ENCODE assay signal across 8 cellular contexts in the genomic region with DNA sequence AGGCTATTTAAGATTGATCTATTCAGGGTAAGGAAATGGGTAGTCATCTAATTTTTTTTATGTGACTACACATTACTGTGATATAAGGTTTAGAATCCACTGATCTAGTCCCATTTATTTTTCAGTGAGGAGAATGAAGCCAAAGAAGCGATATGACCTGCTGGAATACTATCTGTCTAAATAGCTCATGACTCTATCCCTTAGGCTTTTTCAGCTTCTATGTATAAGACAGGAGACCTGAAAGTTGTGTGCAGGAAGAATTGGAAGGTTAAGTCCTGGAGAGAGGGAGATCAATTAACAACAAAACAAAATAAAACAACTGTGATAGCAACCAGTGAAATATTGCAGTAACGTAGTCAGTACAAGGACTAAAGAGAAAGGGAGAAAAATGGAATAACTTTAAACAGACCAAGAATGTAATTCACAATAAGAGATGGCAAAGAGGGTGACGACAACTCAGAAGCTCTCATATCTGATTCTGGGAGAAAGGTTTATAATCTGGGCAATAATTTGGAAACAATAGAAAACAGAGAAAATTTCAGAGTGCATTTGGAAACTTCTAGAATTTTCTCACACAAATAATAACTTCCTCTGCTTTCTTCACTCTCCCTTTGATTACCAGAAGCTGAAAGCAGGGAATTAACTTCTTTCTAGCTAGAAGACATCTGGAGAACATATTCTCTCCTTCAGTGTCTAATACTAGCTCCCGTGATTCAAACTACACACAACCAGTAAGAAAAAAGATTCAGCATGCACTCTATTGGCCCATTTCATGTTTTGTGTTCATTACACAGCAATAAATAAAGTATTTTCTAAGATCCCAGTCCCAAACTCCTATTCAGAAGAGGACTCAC. TPM values are rescaled to one million over a fixed set of nuclear protein-coding genes. Genes with fewer than 3 reads are reported as not detected.
DNase-seq lines count a peak whose midpoint lies in the region; ATAC-seq lines count a peak whose summit lies in the region.

No MANE protein-coding gene starts in this region.

- H3K9me3 ChIP-seq in effector memory CD4-positive, alpha-beta T cell (ENCODE audit: control insufficient read depth, low read length): no peaks in the 10 kb centered on the region
- no peaks in the 10 kb centered on the region for H3K9me3 ChIP-seq in skeletal muscle tissue (ENCODE audit: control insufficient read depth in 3 of 3, low read length in 3 of 3)

- no peaks in the 10 kb centered on the region for H3K36me3 ChIP-seq in effector memory CD4-positive, alpha-beta T cell (ENCODE audit: control insufficient read depth, insufficient read depth, low read length)
- H3K36me3 ChIP-seq in skeletal muscle tissue (ENCODE audit: control insufficient read depth in 3 of 3, insufficient read depth in 3 of 3, low read length in 3 of 3): no peaks in the 10 kb centered on the region

- peaks cover 8% of the 10 kb centered on the region for H3K4me1 ChIP-seq in effector memory CD4-positive, alpha-beta T cell (ENCODE audit: control insufficient read depth, insufficient read depth, low read length, poor library complexity, severe bottlenecking)
- H3K4me1 ChIP-seq in skeletal muscle tissue (ENCODE audit: control insufficient read depth in 3 of 3, insufficient read depth in 3 of 3, low read length in 3 of 3): peaks cover 0 to 12% (median 3%) of the 10 kb centered on the region in 3 donors

- no peaks in the 10 kb centered on the region for H3K27me3 ChIP-seq in effector memory CD4-positive, alpha-beta T cell (replicated peaks; ENCODE audit: control insufficient read depth, insufficient read depth, low read length, poor library complexity, severe bottlenecking)
- no peaks in the 10 kb centered on the region for H3K27me3 ChIP-seq in skeletal muscle tissue (ENCODE audit: control insufficient read depth in 3 of 3, insufficient read depth in 3 of 3, low read length in 3 of 3)

- ATAC-seq in GM18873 (IDR thresholded peaks at IDR 0.05; ENCODE audit: low FRiP score, unreplicated experiment): peak; percentile 18
- ATAC-seq in HG03469 (IDR thresholded peaks at IDR 0.05; ENCODE audit: unreplicated experiment): peak; percentile 15
- ATAC-seq in HG02870 (IDR thresholded peaks at IDR 0.05; ENCODE audit: unreplicated experiment): no peak
- no peak for ATAC-seq in HG02759 (IDR thresholded peaks at IDR 0.05; ENCODE audit: unreplicated experiment)

- DNase-seq in effector memory CD4-positive, alpha-beta T cell: no peak
- DNase-seq in activated CD8-positive, alpha-beta memory T cell treated with anti-CD3 and anti-CD28 coated beads for 24 hours: no peak
- no peak for DNase-seq in activated CD4-positive, alpha-beta T cell treated with anti-CD3 and anti-CD28 coated beads, Interleukin-2, amount 50 U/mL, for 1 hour

- H3K9ac ChIP-seq in skeletal muscle tissue (ENCODE audit: low read depth in 1 of 3, low read length in 3 of 3): peak overlapping the region; percentile 4 to 54 (median 48)

- peak overlapping the region; percentile 66 for H3K4me3 ChIP-seq in effector memory CD4-positive, alpha-beta T cell (ENCODE audit: insufficient read depth, low read depth, low read length, poor library complexity, severe bottlenecking)
- peak overlapping the region; percentile 45 to 63 (median 62) for H3K4me3 ChIP-seq in skeletal muscle tissue (ENCODE audit: low read length in 3 of 3)

- H3K27ac ChIP-seq in effector memory CD4-positive, alpha-beta T cell (ENCODE audit: insufficient read depth, low read length, poor library complexity, severe bottlenecking): peak overlapping the region; percentile 49
- peak overlapping the region; percentile 62 for H3K27ac ChIP-seq in skeletal muscle tissue (ENCODE audit: low read depth, low read length)

RNA-seq across cellular contexts. Expression of gene CASP12, which starts 19.2 kb away (rescaled TPM):
- total RNA-seq in skeletal muscle tissue: 0.52 TPM

RNA-seq across cellular contexts. Expression of gene CASP4, which starts 50.9 kb away (rescaled TPM):
- 38.1 TPM for total RNA-seq in skeletal muscle tissue

Comparison
In these comparisons a context has a peak if more than half of its experiments do, and no peak if none do; other contexts are left out.
1. ATAC-seq: peak in GM18873 (single experiment) and HG03469 (single experiment); none in HG02870 (single experiment) and HG02759 (single experiment).